ENCODE assay signal across 15 cellular contexts in genomic region chr11:122207921-122208764, GRCh38.
A peak's percentile ranks its signal among the peaks of the same experiment; 100 is the strongest.
DNase-seq lines count a peak whose midpoint lies in the region; ATAC-seq, FAIRE-seq and TF ChIP-seq lines count a peak whose summit lies in the region.
"Had no signal": no experiment of that assay in that cellular context is flagged by ENCODE, and none has a peak within 500 bp of the region (broad histone marks: within the 10 kb centered on the region; RNA-seq: fewer than 3 reads in every experiment).

No MANE protein-coding gene starts in this region.

- CTCF ChIA-PET in activated CD8-positive, alpha-beta T cell treated with anti-CD3 and anti-CD28 coated beads for 36 hours (lab: Charles Lee), result no interaction called here

- no peak overlapping the region for H3K4me3 ChIP-seq in left lung
- H3K4me3 ChIP-seq in thyroid gland (replicated peaks in 1 of 3), result peak overlapping the region in 1 of 3 donors; percentile 1
- no peak overlapping the region for H3K4me3 ChIP-seq in small intestine (ENCODE audit: low read depth in 1 of 2, low read length in 2 of 2)
- H3K4me3 ChIP-seq: SK-N-MC had no signal

- no peak overlapping the region for H3K27ac Mint-ChIP-seq in activated CD8-positive, alpha-beta T cell treated with anti-CD3 and anti-CD28 coated beads for 36 hours

- no peak for FAIRE-seq in small intestine (lab: Jason Lieb, UNC)
- FAIRE-seq in H54 (lab: Jason Lieb, UNC), result no peak

- H3K9me3 Mint-ChIP-seq in activated CD8-positive, alpha-beta T cell treated with anti-CD3 and anti-CD28 coated beads for 36 hours, result no peaks in the 10 kb centered on the region

- H3K4me1 Mint-ChIP-seq in activated CD8-positive, alpha-beta T cell treated with anti-CD3 and anti-CD28 coated beads for 36 hours (ENCODE audit: low read depth), result no peaks in the 10 kb centered on the region

- TF ChIP-seq POLR2A in thyroid gland (IDR thresholded peaks at IDR 0.05) (no peak), H54 (IDR thresholded peaks at IDR 0.05; ENCODE audit: low read depth, low read length) (no peak)

- H3K36me3 ChIP-seq in left lung, result no peaks in the 10 kb centered on the region
- H3K36me3 ChIP-seq in thyroid gland, result no peaks in the 10 kb centered on the region
- H3K36me3 ChIP-seq in small intestine (ENCODE audit: control insufficient read depth in 2 of 2, insufficient read depth in 2 of 2, low read length in 2 of 2), result no peaks in the 10 kb centered on the region

- ATAC-seq in HG02870 (IDR thresholded peaks at IDR 0.05; ENCODE audit: unreplicated experiment), result peak; percentile 54
- ATAC-seq in left lung, result peak; percentile 46
- ATAC-seq in activated CD8-positive, alpha-beta T cell treated with anti-CD3 and anti-CD28 coated beads for 36 hours, result no peak

- intact Hi-C loops in left lung (cut with DNase I) (loop anchor here in 1 of 2 donors (5.0 kb wide), 1 partner anchor 551 kb away; no protein-coding TSS in a partner anchor), thyroid gland (cut with DNase I) (loop anchor here (5.0 kb wide), 2 partner anchors 106 to 551 kb away; no protein-coding TSS in a partner anchor)
- intact Hi-C loops in activated CD8-positive, alpha-beta T cell treated with anti-CD3 and anti-CD28 coated beads for 36 hours (cut with micrococcal nuclease), result no loop called here

- 23 to 33% methylated on average over 8 of the region's 8 CpGs for WGBS in thyroid gland, 2 donors
- WGBS in small intestine, 3 donors, result 69 to 81% (median 78%) methylated on average over 8 of the region's 8 CpGs

- H3K4me1 ChIP-seq in left lung (peaks cover 6 to 28% of the 10 kb centered on the region in 2 donors), thyroid gland (peaks cover 49 to 60% of the 10 kb centered on the region in 2 donors), small intestine (ENCODE audit: control insufficient read depth in 2 of 2, insufficient read depth in 1 of 2, low read depth in 1 of 2, low read length in 1 of 2) (no peaks in the 10 kb centered on the region)

- no peak overlapping the region for H3K4me3 Mint-ChIP-seq in activated CD8-positive, alpha-beta T cell treated with anti-CD3 and anti-CD28 coated beads for 36 hours

- H3K36me3 Mint-ChIP-seq in activated CD8-positive, alpha-beta T cell treated with anti-CD3 and anti-CD28 coated beads for 36 hours (ENCODE audit: low read depth), result no peaks in the 10 kb centered on the region

- H3K27me3 ChIP-seq in left lung, result no peaks in the 10 kb centered on the region
- H3K27me3 ChIP-seq in thyroid gland, result no peaks in the 10 kb centered on the region
- H3K27me3 ChIP-seq in small intestine (ENCODE audit: control insufficient read depth in 2 of 2, insufficient read depth in 2 of 2, low read length in 2 of 2), result no peaks in the 10 kb centered on the region

- POLR2A ChIA-PET in activated CD8-positive, alpha-beta T cell treated with anti-CD3 and anti-CD28 coated beads for 36 hours (lab: Charles Lee), result no interaction called here

- H3K27ac ChIP-seq in cingulate gyrus (ENCODE audit: low read depth, low read length) (peak overlapping the region; percentile 91), left lung (peak overlapping the region in 1 of 2 donors; percentile 49), thyroid gland (peak overlapping the region; percentile 81 to 93 (median 88)), small intestine (ENCODE audit: low read depth in 1 of 2, low read length in 1 of 2) (no peak overlapping the region)
- H3K27ac ChIP-seq: SK-N-MC had no signal

- DNase-seq in left lung, result no peak
- no peak for DNase-seq in thyroid gland
- no peak for DNase-seq in small intestine
- DNase-seq in H54 (ENCODE audit: insufficient read length, low spot score), result no peak
- no peak for DNase-seq in NCI-H524 treated with DMSO at 0.1 percent for 48 hours (lab: John Stamatoyannopoulos, UW)
- no peak for DNase-seq in activated CD8-positive, alpha-beta T cell treated with anti-CD3 and anti-CD28 coated beads for 36 hours
- DNase-seq: activated CD4-positive, alpha-beta T cell treated with anti-CD3 and anti-CD28 coated beads for 1 hour; DMS53; hippocampal formation; midbrain; NCI-H1048; NCI-H69 had no signal

- peaks cover 20% of the 10 kb centered on the region for H3K27me3 Mint-ChIP-seq in activated CD8-positive, alpha-beta T cell treated with anti-CD3 and anti-CD28 coated beads for 36 hours

- TF ChIP-seq CTCF in left lung (IDR thresholded peaks at IDR 0.05), result no peak
- no peak for TF ChIP-seq CTCF in thyroid gland (IDR thresholded peaks at IDR 0.05)
- no peak for TF ChIP-seq CTCF in activated CD8-positive, alpha-beta T cell treated with anti-CD3 and anti-CD28 coated beads for 36 hours (IDR thresholded peaks at IDR 0.05)

- H3K9me3 ChIP-seq in left lung (no peaks in the 10 kb centered on the region), thyroid gland (no peaks in the 10 kb centered on the region), small intestine (ENCODE audit: control insufficient read depth, low read depth) (no peaks in the 10 kb centered on the region)

Comparison
In these comparisons a context has a peak if more than half of its experiments do, and no peak if none do; other contexts are left out.
1. H3K27ac ChIP-seq: peak in cingulate gyrus (single experiment) and thyroid gland (3 of 3); none in small intestine (0 of 2).